In the genomic region with DNA sequence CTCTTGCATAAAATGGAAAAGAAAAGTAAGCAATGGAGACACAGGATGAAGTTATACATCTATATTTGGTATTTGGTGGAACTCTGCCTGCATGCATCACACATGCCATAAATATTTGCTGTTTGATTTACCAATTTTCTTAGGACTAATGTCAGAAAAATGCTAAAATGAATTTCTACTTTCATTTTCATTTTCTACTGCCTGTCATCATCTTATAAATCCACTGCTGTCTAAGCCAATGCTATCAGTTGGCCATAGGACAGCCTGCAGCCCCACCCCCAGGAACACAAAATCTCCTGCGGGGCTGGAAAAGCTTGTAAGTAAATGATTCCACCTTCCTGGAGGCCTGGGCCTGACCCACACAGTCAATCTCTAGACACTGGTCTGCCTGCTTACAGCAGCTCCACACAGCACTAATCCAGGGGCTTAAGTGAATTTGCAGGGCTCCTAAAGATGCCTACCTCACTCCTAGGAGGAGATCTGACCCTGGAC, we compare ENCODE assay signal across 9 cellular contexts.
DNase-seq lines count a peak whose midpoint lies in the region; ATAC-seq and TF ChIP-seq lines count a peak whose summit lies in the region.
"Had no signal": no experiment of that assay in that cellular context is flagged by ENCODE, and none has a peak within 500 bp of the region (broad histone marks: within the 10 kb centered on the region; RNA-seq: fewer than 3 reads in every experiment).

No MANE protein-coding gene starts in this region.

- H3K36me3 Mint-ChIP-seq in nephron progenitor cell (ENCODE audit: low read depth) = no peaks in the 10 kb centered on the region

- no peak overlapping the region for H3K4me3 Mint-ChIP-seq in nephron progenitor cell

- ATAC-seq in DND-41 (ENCODE audit: insufficient read depth, low read depth) (peak; percentile 66), GM18502 (IDR thresholded peaks at IDR 0.05; ENCODE audit: poor library complexity, unreplicated experiment) (no peak)

- TF ChIP-seq EP300 in tibial nerve (IDR thresholded peaks at IDR 0.05) = no peak

- H3K79me2 ChIP-seq in DND-41 (ENCODE audit: insufficient read depth, low read length) = no peaks in the 10 kb centered on the region

- H3K4me2 ChIP-seq in DND-41 (ENCODE audit: insufficient read depth, low read length) = peak overlapping the region; percentile 35; the same call in 1 of the 2 replicates

- H3K36me3 ChIP-seq in DND-41 (ENCODE audit: insufficient read depth, low read length) = no peaks in the 10 kb centered on the region
- no peaks in the 10 kb centered on the region for H3K36me3 ChIP-seq in tibial nerve

- H2AFZ ChIP-seq in DND-41 (ENCODE audit: low read depth, low read length) = peak overlapping the region; percentile 13; the same call in 1 of the 2 replicates

- H3K4me3 ChIP-seq in DND-41 (ENCODE audit: low read depth in 1 of 2, low read length in 2 of 2) = no peak overlapping the region
- no peak overlapping the region for H3K4me3 ChIP-seq in tibial nerve

- 26 to 40% methylated on average over 1 of the region's 1 CpG for WGBS in tibial nerve, 2 donors

- H4K20me1 ChIP-seq in DND-41 (ENCODE audit: insufficient read depth, low read length) = no peaks in the 10 kb centered on the region

- TF ChIP-seq POLR2A in tibial nerve (IDR thresholded peaks at IDR 0.05) = no peak

- TF ChIP-seq CTCF in DND-41 (IDR thresholded peaks at IDR 0.05; ENCODE audit: borderline replicate concordance, extremely low read depth, low read length, poor library complexity, severe bottlenecking) (no peak), nephron progenitor cell (IDR thresholded peaks at IDR 0.05) (no peak), tibial nerve (IDR thresholded peaks at IDR 0.05) (no peak)

- H3K27ac ChIP-seq in DND-41 (ENCODE audit: low read length) (no peak overlapping the region), tibial nerve (no peak overlapping the region)

- H3K27me3 ChIP-seq in DND-41 (ENCODE audit: insufficient read depth, low read length, poor library complexity) = peaks cover 4% of the 10 kb centered on the region
- H3K27me3 ChIP-seq in tibial nerve = no peaks in the 10 kb centered on the region

- no peak overlapping the region for H3K27ac Mint-ChIP-seq in nephron progenitor cell

- H3K9me3 Mint-ChIP-seq in nephron progenitor cell = no peaks in the 10 kb centered on the region

- DNase-seq in DND-41 (peak; percentile 8), NCI-H2227 treated with DMSO at 0.1 percent for 48 hours (lab: John Stamatoyannopoulos, UW) (peak; percentile 72), ecto neural progenitor cell (ENCODE audit: low spot score) (peak; percentile 66), nephron progenitor cell (peak; percentile 9), MV-4-11 (lab: John Stamatoyannopoulos, UW) (no peak), tibial nerve (ENCODE audit: low spot score in 2 of 2) (no peak), GM19238 (ENCODE audit: insufficient read length, low spot score) (no peak)
- DNase-seq: SW 1271 had no signal

- H3K4me1 ChIP-seq in DND-41 (ENCODE audit: insufficient read depth, low read length) (no peaks in the 10 kb centered on the region), tibial nerve (peaks cover 0 to 17% (median 4%) of the 10 kb centered on the region in 4 donors)

- H3K4me1 Mint-ChIP-seq in nephron progenitor cell = peaks cover 6% of the 10 kb centered on the region

- H3K9me3 ChIP-seq in DND-41 (ENCODE audit: insufficient read depth, low read length, severe bottlenecking) (no peaks in the 10 kb centered on the region), tibial nerve (no peaks in the 10 kb centered on the region)

- no peaks in the 10 kb centered on the region for H3K27me3 Mint-ChIP-seq in nephron progenitor cell (ENCODE audit: low read depth, poor library complexity)

- no peak overlapping the region for H3K9ac ChIP-seq in DND-41 (ENCODE audit: low read depth, low read length)

Comparison
In these comparisons a context has a peak if more than half of its experiments do, and no peak if none do; other contexts are left out.
1. DNase-seq: peak in DND-41 (single experiment), NCI-H2227 treated with DMSO at 0.1 percent for 48 hours (single experiment), ecto neural progenitor cell (single experiment) and nephron progenitor cell (single experiment); none in MV-4-11 (single experiment), tibial nerve (0 of 2) and GM19238 (single experiment).